ENCODE assay signal across 20 cellular contexts in the genomic region with DNA sequence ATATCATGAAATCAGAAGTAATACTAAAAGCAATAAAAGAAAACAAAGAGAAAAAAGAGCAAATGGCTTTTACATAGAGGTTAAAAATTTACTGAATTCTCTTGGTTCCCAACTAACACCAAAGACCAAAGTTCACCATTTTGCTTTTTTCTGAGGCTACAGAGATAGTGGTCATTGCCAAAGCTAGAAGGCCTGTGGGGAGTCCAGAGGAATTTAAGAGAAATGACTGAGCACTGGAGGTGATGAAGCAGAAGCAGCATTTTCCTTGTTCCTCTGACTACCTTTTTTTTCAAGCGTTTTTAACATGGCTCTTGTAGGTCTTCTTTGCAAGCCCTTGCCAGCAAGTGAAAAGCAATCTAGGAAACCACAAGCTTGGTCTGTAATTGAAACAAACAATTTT. TPM values are rescaled to one million over a fixed set of nuclear protein-coding genes. Genes with fewer than 3 reads are reported as not detected.
DNase-seq lines count a peak whose midpoint lies in the region; ATAC-seq, FAIRE-seq and TF ChIP-seq lines count a peak whose summit lies in the region.
"Had no signal": no experiment of that assay in that cellular context is flagged by ENCODE, and none has a peak within 500 bp of the region (broad histone marks: within the 10 kb centered on the region; RNA-seq: fewer than 3 reads in every experiment).

No MANE protein-coding gene starts in this region.

- H3K23ac ChIP-seq in IMR-90 (ENCODE audit: low read depth, low read length) = no peak overlapping the region

- no peak overlapping the region for H3K18ac ChIP-seq in IMR-90 (ENCODE audit: low read depth, low read length)

- no peaks in the 10 kb centered on the region for H3K79me1 ChIP-seq in IMR-90 (ENCODE audit: low read depth in 1 of 2, low read length in 2 of 2)

- no peak overlapping the region for H3K4me2 ChIP-seq in IMR-90 (ENCODE audit: low read depth, low read length)
- H3K4me2 ChIP-seq in osteoblast (ENCODE audit: insufficient read depth, low read length) = no peak overlapping the region
- H3K4me2 ChIP-seq: BLaER1 had no signal

- TF ChIP-seq POLR2A in IMR-90 (IDR thresholded peaks at IDR 0.05; ENCODE audit: low read depth, low read length) (no peak), H54 (IDR thresholded peaks at IDR 0.05; ENCODE audit: low read depth, low read length) (no peak)

- H2AK5ac ChIP-seq in IMR-90 (ENCODE audit: low read depth, low read length) = no peak overlapping the region

- dilution Hi-C loops in IMR-90 (cut with HindIII; ENCODE audit: low sequenced_read_pairs, unreplicated experiment) = no loop called here

- H3K4me1 Mint-ChIP-seq in T-helper 17 cell = peaks cover 11% of the 10 kb centered on the region
- H3K4me1 Mint-ChIP-seq: CD14-positive monocyte, IgD-negative memory B cell had no signal

- H3K9me3 ChIP-seq in IMR-90 (ENCODE audit: control insufficient read depth, insufficient read depth, low read length) (no peaks in the 10 kb centered on the region), T-helper 17 cell (ENCODE audit: control insufficient read depth, low read length, poor library complexity, severe bottlenecking) (no peaks in the 10 kb centered on the region), osteoblast (ENCODE audit: low read depth, low read length) (no peaks in the 10 kb centered on the region)
- H3K9me3 ChIP-seq: BLaER1 had no signal

- H3K9me1 ChIP-seq in IMR-90 (ENCODE audit: insufficient read depth, low read length) = peaks cover 2% of the 10 kb centered on the region; the same call in 1 of the 2 replicates

- no TSS peak for BruUV-seq in IMR-90 (replicated peaks; lab: Mats Ljungman, UMichigan)

- peak overlapping the region; percentile 35; the same call in 1 of the 2 replicates for H3K14ac ChIP-seq in IMR-90 (replicated peaks; ENCODE audit: low read depth, low read length)

- H3K4me3 ChIP-seq in IMR-90 (ENCODE audit: insufficient read depth, low read depth, low read length) = no peak overlapping the region
- no peak overlapping the region for H3K4me3 ChIP-seq in osteoblast (ENCODE audit: insufficient read depth, low read length)
- H3K4me3 ChIP-seq: BLaER1 had no signal

- POLR2A ChIA-PET in IMR-90 (lab: Charles Lee; ENCODE audit: unreplicated experiment) = no interaction called here

- H4K8ac ChIP-seq in IMR-90 (ENCODE audit: low read depth in 2 of 2, low read length in 2 of 2) = no peak overlapping the region

- H2AFZ ChIP-seq in IMR-90 (replicated peaks; ENCODE audit: low read length, poor library complexity) (no peak overlapping the region), osteoblast (ENCODE audit: low read length) (peak overlapping the region; percentile 27)

- no peak overlapping the region for H3K27ac ChIP-seq in IMR-90 (ENCODE audit: insufficient read depth, low read length)
- no peak overlapping the region for H3K27ac ChIP-seq in osteoblast (ENCODE audit: low read depth, low read length)
- H3K27ac ChIP-seq: BLaER1, HL-60 had no signal

- no CpG with 5 or more reads among the region's 1 CpG for WGBS in IMR-90 (ENCODE audit: extremely low coverage in 2 of 2, insufficient read length in 1 of 2), 2 experiments

- ATAC-seq in IMR-90 (ENCODE audit: low read depth) (no peak), T-helper 17 cell (no peak), left lobe of liver (peak; percentile 63)

- no peaks in the 10 kb centered on the region for H3K79me2 ChIP-seq in osteoblast (ENCODE audit: insufficient read depth, low read length)

- H3K27me3 ChIP-seq in IMR-90 (ENCODE audit: control insufficient read depth, insufficient read depth, low read length) (no peaks in the 10 kb centered on the region; the same call in 1 of the 2 replicates), osteoblast (ENCODE audit: insufficient read depth, low read length) (no peaks in the 10 kb centered on the region)
- H3K27me3 ChIP-seq: BLaER1 had no signal

- no peak overlapping the region for H2AK9ac ChIP-seq in IMR-90 (replicated peaks; ENCODE audit: low read depth, low read length, poor library complexity)

- H3K9ac ChIP-seq in IMR-90 (ENCODE audit: low read depth, low read length) = no peak overlapping the region
- H3K9ac ChIP-seq: BLaER1 had no signal

- TF ChIP-seq CTCF in IMR-90 (conservative IDR thresholded peaks at IDR 0.05; ENCODE audit: low read depth, low read length) = no peak
- no peak for TF ChIP-seq CTCF in osteoblast (IDR thresholded peaks at IDR 0.05; ENCODE audit: extremely low read depth, low read depth, low read length)

- H3K27me3 Mint-ChIP-seq in T-helper 17 cell = no peaks in the 10 kb centered on the region

- H4K5ac ChIP-seq in IMR-90 (ENCODE audit: low read depth, low read length) = no peak overlapping the region

- intact Hi-C loops in IMR-90 (cut with micrococcal nuclease) = no loop called here

- no peak overlapping the region for H4K91ac ChIP-seq in IMR-90 (ENCODE audit: insufficient read depth, low read depth, low read length)

- peak overlapping the region; percentile 91 for H3K27ac Mint-ChIP-seq in T-helper 17 cell
- H3K27ac Mint-ChIP-seq: CD14-positive monocyte, H9, IgD-negative memory B cell had no signal

- H3K36me3 ChIP-seq in IMR-90 (ENCODE audit: control insufficient read depth, insufficient read depth, low read length) (no peaks in the 10 kb centered on the region), osteoblast (ENCODE audit: insufficient read depth, low read length) (no peaks in the 10 kb centered on the region)
- H3K36me3 ChIP-seq: BLaER1 had no signal

- no peak for FAIRE-seq in H54 (lab: Jason Lieb, UNC)
- FAIRE-seq: GM12892, GM18507 had no signal

- no peak overlapping the region for H2BK5ac ChIP-seq in IMR-90 (ENCODE audit: low read depth, low read length, poor library complexity, severe bottlenecking)

- no peak for TF ChIP-seq RAD21 in IMR-90 (IDR thresholded peaks at IDR 0.05; ENCODE audit: low read length)

- H2BK120ac ChIP-seq in IMR-90 (ENCODE audit: low read depth, low read length) = no peak overlapping the region

- CTCF ChIA-PET in IMR-90 (lab: Yijun Ruan, JAX) = no interaction called here

- DNase-seq in IMR-90 (no peak), T-helper 17 cell (no peak), left lobe of liver (ENCODE audit: low spot score) (no peak), osteoblast (ENCODE audit: insufficient read length, low spot score, missing footprints) (no peak), H54 (ENCODE audit: insufficient read length, low spot score) (no peak), NAMALWA (ENCODE audit: low spot score) (no peak), pons (ENCODE audit: low spot score) (no peak)
- DNase-seq: 8988T; CD4-positive, alpha-beta memory T cell; DMS153; DMS79; GDM1; GOT3; H9 had no signal

- no peaks in the 10 kb centered on the region for H3K36me3 Mint-ChIP-seq in T-helper 17 cell (ENCODE audit: low read depth)
- H3K36me3 Mint-ChIP-seq: CD14-positive monocyte; CD4-positive, alpha-beta memory T cell; IgD-negative memory B cell had no signal

- peaks cover 6% of the 10 kb centered on the region; the same call in 1 of the 2 replicates for H3K4me1 ChIP-seq in IMR-90 (ENCODE audit: control insufficient read depth, insufficient read depth, low read length)
- H3K4me1 ChIP-seq in osteoblast (ENCODE audit: insufficient read depth, low read length) = peaks cover 15% of the 10 kb centered on the region
- H3K4me1 ChIP-seq: BLaER1 had no signal

- H2BK15ac ChIP-seq in IMR-90 (ENCODE audit: low read depth, low read length) = no peak overlapping the region

- H3K4ac ChIP-seq in IMR-90 (ENCODE audit: low read depth, low read length) = no peak overlapping the region

- no peak overlapping the region for H2BK20ac ChIP-seq in IMR-90 (ENCODE audit: low read depth, low read length)

- no peak overlapping the region for H3K4me3 Mint-ChIP-seq in T-helper 17 cell
- H3K4me3 Mint-ChIP-seq: CD14-positive monocyte; CD4-positive, alpha-beta memory T cell; H9; IgD-negative memory B cell had no signal

- in situ Hi-C loops in IMR-90 (cut with MboI; ENCODE audit: low sequenced_read_pairs) = no loop called here

- H3K56ac ChIP-seq in IMR-90 (ENCODE audit: extremely low read depth, insufficient read depth, low read length) = no peak overlapping the region

- H4K20me1 ChIP-seq in IMR-90 (ENCODE audit: insufficient read depth, low read length) (no peaks in the 10 kb centered on the region), osteoblast (ENCODE audit: insufficient read depth, low read length) (no peaks in the 10 kb centered on the region)
- H4K20me1 ChIP-seq: BLaER1 had no signal

TF ChIP-seq in IMR-90, 13 proteins besides CTCF, POLR2A, EP300 and RAD21:
- TF ChIP-seq BHLHE40 (IDR thresholded peaks at IDR 0.05; ENCODE audit: low read depth, low read length) (no peak), SMC3 (IDR thresholded peaks at IDR 0.05; ENCODE audit: low read depth, low read length) (no peak)

RNA-seq across cellular contexts. Expression of a gene that starts 58.2 kb away (rescaled TPM):
- total RNA-seq in IMR-90 (2012; rRNA removed) (3,217 and 4,071 TPM in 2 replicates), T-helper 17 cell (10 to 100 TPM; 13.0 to 99.9 TPM), left lobe of liver (20.1 TPM), osteoblast (6,477 and 8,941 TPM in 2 replicates)
- polyA plus RNA-seq in IMR-90 (2012; rRNA removed) = 1,562 and 1,711 TPM in 2 replicates
- 567 and 904 TPM in 2 replicates for polyA plus RNA-seq in IMR-90 (2012; cell fraction: cytosol; rRNA removed)
- polyA plus RNA-seq in IMR-90 (2012; cell fraction: nucleus; rRNA removed; ENCODE audit: low replicate concordance) = 2,496 and 5,799 TPM in 2 replicates

Comparison
In these comparisons a context has a peak if more than half of its experiments do, and no peak if none do; other contexts are left out.
1. RNA of a gene that starts 58.2 kb away (total RNA-seq): 6,477 to 8,941 TPM in osteoblast and 3,217 to 4,071 TPM in IMR-90; 13.0 to 99.9 TPM in T-helper 17 cell and 20.1 TPM in left lobe of liver (single experiment); every median in the first group is over 10 times any median in the second.